2 cellular contexts compared by ENCODE assay signal in the genomic region with DNA sequence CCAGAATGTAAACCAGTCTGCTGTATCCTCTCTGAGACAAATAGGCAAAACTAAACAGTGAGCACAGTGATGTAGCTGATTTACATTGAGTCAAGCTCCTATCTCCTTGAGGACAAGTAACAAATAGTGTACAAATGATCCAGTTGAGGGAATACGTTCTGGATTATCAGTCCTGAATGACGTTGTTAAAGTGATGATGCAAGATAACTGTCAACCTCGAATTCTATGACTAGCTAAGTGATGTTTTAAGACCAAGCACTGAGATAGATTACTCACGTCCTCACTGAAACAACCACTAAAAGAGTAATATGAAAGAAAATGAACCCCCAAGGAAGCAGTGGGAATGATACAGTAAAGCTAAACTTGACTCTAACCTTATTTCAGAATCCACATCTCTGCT.
TF ChIP-seq lines count a peak whose summit lies in the region.

No MANE protein-coding gene starts in this region.

TF ChIP-seq in HepG2, 621 proteins besides CTCF, POLR2A, EP300 and RAD21:
- TF ChIP-seq THYN1 (CRISPR knock-in tag; IDR thresholded peaks at IDR 0.05; ENCODE audit: borderline replicate concordance, low read depth) (no peak), ATF7 (IDR thresholded peaks at IDR 0.05) (0 out of 2 replicates have a peak, but pooled peaks have one; percentile 22), ATF7 (CRISPR knock-in tag; IDR thresholded peaks at IDR 0.05) (no peak)

TF ChIP-seq in K562, 482 proteins besides CTCF, POLR2A, EP300 and RAD21:
- TF ChIP-seq CEBPB (tag; IDR thresholded peaks at IDR 0.05) (0 out of 2 replicates have a peak, but pooled peaks have one; percentile 18), NFRKB (IDR thresholded peaks at IDR 0.05; ENCODE audit: low read depth) (no peak), DDX20 (tag; IDR thresholded peaks at IDR 0.05; ENCODE audit: low read depth) (no peak), NFXL1 (CRISPR knock-in tag; IDR thresholded peaks at IDR 0.05) (no peak), SMARCA5 (IDR thresholded peaks at IDR 0.05) (no peak), SMAD3 (CRISPR knock-in tag; conservative IDR thresholded peaks at IDR 0.05) (no peak), CREBBP (IDR thresholded peaks at IDR 0.05; ENCODE audit: low read depth, low read length) (no peak)
- TF ChIP-seq, protein P1, sequence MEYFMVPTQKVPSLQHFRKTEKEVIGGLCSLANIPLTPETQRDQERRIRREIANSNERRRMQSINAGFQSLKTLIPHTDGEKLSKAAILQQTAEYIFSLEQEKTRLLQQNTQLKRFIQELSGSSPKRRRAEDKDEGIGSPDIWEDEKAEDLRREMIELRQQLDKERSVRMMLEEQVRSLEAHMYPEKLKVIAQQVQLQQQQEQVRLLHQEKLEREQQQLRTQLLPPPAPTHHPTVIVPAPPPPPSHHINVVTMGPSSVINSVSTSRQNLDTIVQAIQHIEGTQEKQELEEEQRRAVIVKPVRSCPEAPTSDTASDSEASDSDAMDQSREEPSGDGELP (CRISPR knock-in tag; IDR thresholded peaks at IDR 0.05; ENCODE audit: borderline replicate concordance), result no peak
- TF ChIP-seq, protein P2, sequence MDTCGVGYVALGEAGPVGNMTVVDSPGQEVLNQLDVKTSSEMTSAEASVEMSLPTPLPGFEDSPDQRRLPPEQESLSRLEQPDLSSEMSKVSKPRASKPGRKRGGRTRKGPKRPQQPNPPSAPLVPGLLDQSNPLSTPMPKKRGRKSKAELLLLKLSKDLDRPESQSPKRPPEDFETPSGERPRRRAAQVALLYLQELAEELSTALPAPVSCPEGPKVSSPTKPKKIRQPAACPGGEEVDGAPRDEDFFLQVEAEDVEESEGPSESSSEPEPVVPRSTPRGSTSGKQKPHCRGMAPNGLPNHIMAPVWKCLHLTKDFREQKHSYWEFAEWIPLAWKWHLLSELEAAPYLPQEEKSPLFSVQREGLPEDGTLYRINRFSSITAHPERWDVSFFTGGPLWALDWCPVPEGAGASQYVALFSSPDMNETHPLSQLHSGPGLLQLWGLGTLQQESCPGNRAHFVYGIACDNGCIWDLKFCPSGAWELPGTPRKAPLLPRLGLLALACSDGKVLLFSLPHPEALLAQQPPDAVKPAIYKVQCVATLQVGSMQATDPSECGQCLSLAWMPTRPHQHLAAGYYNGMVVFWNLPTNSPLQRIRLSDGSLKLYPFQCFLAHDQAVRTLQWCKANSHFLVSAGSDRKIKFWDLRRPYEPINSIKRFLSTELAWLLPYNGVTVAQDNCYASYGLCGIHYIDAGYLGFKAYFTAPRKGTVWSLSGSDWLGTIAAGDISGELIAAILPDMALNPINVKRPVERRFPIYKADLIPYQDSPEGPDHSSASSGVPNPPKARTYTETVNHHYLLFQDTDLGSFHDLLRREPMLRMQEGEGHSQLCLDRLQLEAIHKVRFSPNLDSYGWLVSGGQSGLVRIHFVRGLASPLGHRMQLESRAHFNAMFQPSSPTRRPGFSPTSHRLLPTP (IDR thresholded peaks at IDR 0.05; ENCODE audit: borderline replicate concordance, extremely low read depth, insufficient read length), result no peak
- TF ChIP-seq, protein P3, sequence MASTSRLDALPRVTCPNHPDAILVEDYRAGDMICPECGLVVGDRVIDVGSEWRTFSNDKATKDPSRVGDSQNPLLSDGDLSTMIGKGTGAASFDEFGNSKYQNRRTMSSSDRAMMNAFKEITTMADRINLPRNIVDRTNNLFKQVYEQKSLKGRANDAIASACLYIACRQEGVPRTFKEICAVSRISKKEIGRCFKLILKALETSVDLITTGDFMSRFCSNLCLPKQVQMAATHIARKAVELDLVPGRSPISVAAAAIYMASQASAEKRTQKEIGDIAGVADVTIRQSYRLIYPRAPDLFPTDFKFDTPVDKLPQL (IDR thresholded peaks at IDR 0.05; ENCODE audit: extremely low read depth, insufficient read length), result no peak
- TF ChIP-seq, protein P4, sequence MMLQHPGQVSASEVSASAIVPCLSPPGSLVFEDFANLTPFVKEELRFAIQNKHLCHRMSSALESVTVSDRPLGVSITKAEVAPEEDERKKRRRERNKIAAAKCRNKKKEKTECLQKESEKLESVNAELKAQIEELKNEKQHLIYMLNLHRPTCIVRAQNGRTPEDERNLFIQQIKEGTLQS (IDR thresholded peaks at IDR 0.05), result peak; percentile 65
- TF ChIP-seq, protein P4 (CRISPR knock-in tag; conservative IDR thresholded peaks at IDR 0.05), result no peak
